Comparison of ENCODE assay signal across 21 cellular contexts in genomic region chr14:97798204-97798603, GRCh38.
"Had no signal": no experiment of that assay in that cellular context is flagged by ENCODE, and none has a peak within 500 bp of the region (broad histone marks: within the 10 kb centered on the region; RNA-seq: fewer than 3 reads in every experiment).

No MANE protein-coding gene starts in this region.

- H3K4me2 ChIP-seq: hepatocyte had no signal

- ATAC-seq: right cardiac atrium; stimulated activated naive B cell treated with anti-CD40 and anti-IgM and Interleukin-4, amounts not matched to agents 10 μg/mL and 1 μg/mL and 100 μg/mL, for 72 hours; upper lobe of right lung had no signal

- H3K4me3 ChIP-seq: hepatocyte, left ventricle myocardium inferior, lung, stomach, tibial artery, upper lobe of right lung had no signal

- H3K36me3 Mint-ChIP-seq: stimulated activated naive B cell treated with anti-CD40 and anti-IgM and Interleukin-4, amounts not matched to agents 10 μg/mL and 1 μg/mL and 100 μg/mL, for 72 hours had no signal

- H3K27me3 ChIP-seq: hepatocyte, stomach, upper lobe of right lung had no signal

- H3K27me3 Mint-ChIP-seq: central memory CD8-positive, alpha-beta T cell; stimulated activated naive B cell treated with anti-CD40 and anti-IgM and Interleukin-4, amounts not matched to agents 10 μg/mL and 1 μg/mL and 100 μg/mL, for 72 hours had no signal

- DNase-seq: activated CD4-positive, alpha-beta T cell treated with anti-CD3 and anti-CD28 coated beads for 4 hours; activated CD4-positive, alpha-beta T cell treated with anti-CD3 and anti-CD28 coated beads, Interleukin-2, amount 50 U/mL, for 48 hours; activated CD4-positive, CD25-positive, alpha-beta regulatory T cell; activated CD8-positive, alpha-beta memory T cell treated with anti-CD3 and anti-CD28 coated beads for 24 hours; activated gamma-delta T cell treated with Interleukin-2 at 50 U/mL for 16 hours; activated naive CD4-positive, alpha-beta T cell treated with anti-CD3 and anti-CD28 coated beads, Interleukin-2, amount 50 U/mL, for 16 hours; dermis blood vessel endothelial cell; effector CD4-positive, alpha-beta T cell; glutamatergic neuron; islet precursor cell; left ventricle myocardium inferior; right cardiac atrium; stimulated activated CD4-positive, alpha-beta T cell treated with anti-CD3 and anti-CD28 coated beads, Interleukin-15, amount 100 ng/mL, for 24 hours; stimulated activated CD4-positive, alpha-beta T cell treated with anti-CD3 and anti-CD28 coated beads, Interleukin-2, amount 100 ng/mL, for 24 hours; stimulated activated naive B cell treated with anti-CD40 and anti-IgM and Interleukin-4, amounts not matched to agents 10 μg/mL and 1 μg/mL and 100 μg/mL, for 72 hours; stomach; tibial artery; upper lobe of right lung had no signal

- H2AFZ ChIP-seq: hepatocyte had no signal

- H3K4me1 ChIP-seq: left ventricle myocardium inferior, stomach, tibial artery, upper lobe of right lung had no signal

- H3K27ac ChIP-seq: hepatocyte, left ventricle myocardium inferior, stomach, tibial artery, upper lobe of right lung had no signal

- H3K9me3 ChIP-seq: left ventricle myocardium inferior, stomach, tibial artery, upper lobe of right lung had no signal

- H3K4me1 Mint-ChIP-seq: stimulated activated naive B cell treated with anti-CD40 and anti-IgM and Interleukin-4, amounts not matched to agents 10 μg/mL and 1 μg/mL and 100 μg/mL, for 72 hours had no signal

- H3K79me2 ChIP-seq: hepatocyte had no signal

- H3K27ac Mint-ChIP-seq: stimulated activated naive B cell treated with anti-CD40 and anti-IgM and Interleukin-4, amounts not matched to agents 10 μg/mL and 1 μg/mL and 100 μg/mL, for 72 hours had no signal

- H3K36me3 ChIP-seq: left ventricle myocardium inferior, stomach, tibial artery, upper lobe of right lung had no signal

- H3K9me3 Mint-ChIP-seq: central memory CD8-positive, alpha-beta T cell; stimulated activated naive B cell treated with anti-CD40 and anti-IgM and Interleukin-4, amounts not matched to agents 10 μg/mL and 1 μg/mL and 100 μg/mL, for 72 hours had no signal

- H3K4me3 Mint-ChIP-seq: central memory CD8-positive, alpha-beta T cell; stimulated activated naive B cell treated with anti-CD40 and anti-IgM and Interleukin-4, amounts not matched to agents 10 μg/mL and 1 μg/mL and 100 μg/mL, for 72 hours had no signal
